1 cellular context compared by ENCODE assay signal in the genomic region with DNA sequence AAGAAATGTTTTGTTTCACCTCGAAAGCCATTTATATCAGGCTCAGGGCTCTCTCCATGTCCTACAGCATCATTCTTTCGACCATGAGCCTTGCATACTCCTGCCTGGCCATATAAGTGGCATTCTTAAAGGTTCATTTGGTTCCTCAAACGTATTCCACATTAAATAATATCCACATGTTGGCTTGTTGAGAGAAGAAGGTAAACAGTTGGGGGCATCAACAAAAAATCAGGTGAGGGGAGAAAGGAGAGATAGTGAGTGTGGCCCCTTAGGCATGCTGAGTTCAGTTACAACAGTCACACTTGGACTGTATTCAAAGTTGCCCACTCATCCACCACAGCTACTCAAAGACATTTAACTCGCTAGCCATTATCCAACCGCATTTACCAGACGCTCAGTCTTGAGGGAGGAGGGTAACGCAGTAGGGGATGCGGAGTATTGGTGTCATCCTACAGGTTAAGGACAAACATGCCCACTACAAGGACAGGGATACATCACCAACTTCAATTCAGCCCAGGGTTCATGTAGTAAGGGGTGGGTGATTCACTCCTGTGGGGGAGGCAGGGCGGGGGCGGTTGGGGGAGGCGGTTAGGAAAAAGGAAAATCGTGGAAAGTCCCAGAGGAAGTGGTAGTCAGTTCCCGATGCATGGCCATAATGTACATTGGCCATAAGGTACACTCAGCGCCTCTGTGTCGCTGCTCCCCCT.
TF ChIP-seq lines count a peak whose summit lies in the region.

No MANE protein-coding gene starts in this region.

TF ChIP-seq in K562, 482 proteins besides CTCF, POLR2A, EP300 and RAD21 (continued from another document and continues in another):
- TF ChIP-seq, protein P1, sequence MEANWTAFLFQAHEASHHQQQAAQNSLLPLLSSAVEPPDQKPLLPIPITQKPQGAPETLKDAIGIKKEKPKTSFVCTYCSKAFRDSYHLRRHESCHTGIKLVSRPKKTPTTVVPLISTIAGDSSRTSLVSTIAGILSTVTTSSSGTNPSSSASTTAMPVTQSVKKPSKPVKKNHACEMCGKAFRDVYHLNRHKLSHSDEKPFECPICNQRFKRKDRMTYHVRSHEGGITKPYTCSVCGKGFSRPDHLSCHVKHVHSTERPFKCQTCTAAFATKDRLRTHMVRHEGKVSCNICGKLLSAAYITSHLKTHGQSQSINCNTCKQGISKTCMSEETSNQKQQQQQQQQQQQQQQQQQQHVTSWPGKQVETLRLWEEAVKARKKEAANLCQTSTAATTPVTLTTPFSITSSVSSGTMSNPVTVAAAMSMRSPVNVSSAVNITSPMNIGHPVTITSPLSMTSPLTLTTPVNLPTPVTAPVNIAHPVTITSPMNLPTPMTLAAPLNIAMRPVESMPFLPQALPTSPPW (CRISPR knock-in tag; IDR thresholded peaks at IDR 0.05): peak; percentile 49; the same call in 1 of the 2 replicates
- no peak for TF ChIP-seq NR2C2 (CRISPR knock-in tag; IDR thresholded peaks at IDR 0.05)
- no peak; the same call in 1 of the 2 replicates for TF ChIP-seq NR2C2 (tag; IDR thresholded peaks at IDR 0.05)
- TF ChIP-seq, protein P2, sequence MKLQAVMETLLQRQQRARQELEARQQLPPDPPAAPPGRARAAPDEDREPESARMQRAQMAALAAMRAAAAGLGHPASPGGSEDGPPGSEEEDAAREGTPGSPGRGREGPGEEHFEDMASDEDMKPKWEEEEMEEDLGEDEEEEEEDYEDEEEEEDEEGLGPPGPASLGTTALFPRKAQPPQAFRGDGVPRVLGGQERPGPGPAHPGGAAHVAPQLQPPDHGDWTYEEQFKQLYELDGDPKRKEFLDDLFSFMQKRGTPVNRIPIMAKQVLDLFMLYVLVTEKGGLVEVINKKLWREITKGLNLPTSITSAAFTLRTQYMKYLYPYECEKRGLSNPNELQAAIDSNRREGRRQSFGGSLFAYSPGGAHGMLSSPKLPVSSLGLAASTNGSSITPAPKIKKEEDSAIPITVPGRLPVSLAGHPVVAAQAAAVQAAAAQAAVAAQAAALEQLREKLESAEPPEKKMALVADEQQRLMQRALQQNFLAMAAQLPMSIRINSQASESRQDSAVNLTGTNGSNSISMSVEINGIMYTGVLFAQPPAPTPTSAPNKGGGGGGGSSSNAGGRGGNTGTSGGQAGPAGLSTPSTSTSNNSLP (IDR thresholded peaks at IDR 0.05; ENCODE audit: borderline replicate concordance, low read depth, low read length): no peak
- TF ChIP-seq MAFK (IDR thresholded peaks at IDR 0.05; ENCODE audit: low read length): 0 out of 2 replicates have a peak, but pooled peaks have one; percentile 37
- TF ChIP-seq, protein P3, sequence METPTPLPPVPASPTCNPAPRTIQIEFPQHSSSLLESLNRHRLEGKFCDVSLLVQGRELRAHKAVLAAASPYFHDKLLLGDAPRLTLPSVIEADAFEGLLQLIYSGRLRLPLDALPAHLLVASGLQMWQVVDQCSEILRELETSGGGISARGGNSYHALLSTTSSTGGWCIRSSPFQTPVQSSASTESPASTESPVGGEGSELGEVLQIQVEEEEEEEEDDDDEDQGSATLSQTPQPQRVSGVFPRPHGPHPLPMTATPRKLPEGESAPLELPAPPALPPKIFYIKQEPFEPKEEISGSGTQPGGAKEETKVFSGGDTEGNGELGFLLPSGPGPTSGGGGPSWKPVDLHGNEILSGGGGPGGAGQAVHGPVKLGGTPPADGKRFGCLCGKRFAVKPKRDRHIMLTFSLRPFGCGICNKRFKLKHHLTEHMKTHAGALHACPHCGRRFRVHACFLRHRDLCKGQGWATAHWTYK (CRISPR knock-in tag; IDR thresholded peaks at IDR 0.05): no peak
- no peak for TF ChIP-seq ZNF174 (CRISPR knock-in tag; IDR thresholded peaks at IDR 0.05)
- TF ChIP-seq JUND (IDR thresholded peaks at IDR 0.05; ENCODE audit: borderline replicate concordance, low read depth, low read length): peak; percentile 19; the same call in 1 of the 2 replicates
- TF ChIP-seq JUND (tag; IDR thresholded peaks at IDR 0.05; ENCODE audit: borderline replicate concordance, low read depth, low read length): no peak; the same call in 2 of the 3 replicates
- TF ChIP-seq YY1 (IDR thresholded peaks at IDR 0.05; ENCODE audit: borderline replicate concordance in 1 of 3, control insufficient read depth in 1 of 3, extremely low read depth in 1 of 3, insufficient read depth in 3 of 3, insufficient read length in 1 of 3, insufficient replicate concordance in 2 of 3, low read depth in 1 of 3, low read length in 2 of 3): no peak
- TF ChIP-seq ZNF589 (CRISPR knock-in tag; IDR thresholded peaks at IDR 0.05; ENCODE audit: low read depth): peak; percentile 84
- TF ChIP-seq FOXM1 (IDR thresholded peaks at IDR 0.05; ENCODE audit: low read depth): no peak
- no peak for TF ChIP-seq FOXM1 (CRISPR knock-in tag; IDR thresholded peaks at IDR 0.05; ENCODE audit: low read depth)
- TF ChIP-seq TBL1XR1 (IDR thresholded peaks at IDR 0.05; ENCODE audit: low read length in 2 of 2): no peak
- no peak for TF ChIP-seq L3MBTL2 (IDR thresholded peaks at IDR 0.05)
- TF ChIP-seq ZNF707 (CRISPR knock-in tag; conservative IDR thresholded peaks at IDR 0.05): no peak
- TF ChIP-seq ZBTB1 (CRISPR knock-in tag; IDR thresholded peaks at IDR 0.05; ENCODE audit: borderline replicate concordance, low read depth): peak; percentile 28; the same call in 1 of the 2 replicates
- TF ChIP-seq, protein P4, sequence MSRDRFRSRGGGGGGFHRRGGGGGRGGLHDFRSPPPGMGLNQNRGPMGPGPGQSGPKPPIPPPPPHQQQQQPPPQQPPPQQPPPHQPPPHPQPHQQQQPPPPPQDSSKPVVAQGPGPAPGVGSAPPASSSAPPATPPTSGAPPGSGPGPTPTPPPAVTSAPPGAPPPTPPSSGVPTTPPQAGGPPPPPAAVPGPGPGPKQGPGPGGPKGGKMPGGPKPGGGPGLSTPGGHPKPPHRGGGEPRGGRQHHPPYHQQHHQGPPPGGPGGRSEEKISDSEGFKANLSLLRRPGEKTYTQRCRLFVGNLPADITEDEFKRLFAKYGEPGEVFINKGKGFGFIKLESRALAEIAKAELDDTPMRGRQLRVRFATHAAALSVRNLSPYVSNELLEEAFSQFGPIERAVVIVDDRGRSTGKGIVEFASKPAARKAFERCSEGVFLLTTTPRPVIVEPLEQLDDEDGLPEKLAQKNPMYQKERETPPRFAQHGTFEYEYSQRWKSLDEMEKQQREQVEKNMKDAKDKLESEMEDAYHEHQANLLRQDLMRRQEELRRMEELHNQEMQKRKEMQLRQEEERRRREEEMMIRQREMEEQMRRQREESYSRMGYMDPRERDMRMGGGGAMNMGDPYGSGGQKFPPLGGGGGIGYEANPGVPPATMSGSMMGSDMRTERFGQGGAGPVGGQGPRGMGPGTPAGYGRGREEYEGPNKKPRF (IDR thresholded peaks at IDR 0.05; ENCODE audit: low read depth, low read length): no peak
- peak; percentile 28; the same call in 1 of the 2 replicates for TF ChIP-seq CREM (IDR thresholded peaks at IDR 0.05; ENCODE audit: low read depth)
- TF ChIP-seq KDM1A (IDR thresholded peaks at IDR 0.05): no peak
- TF ChIP-seq MED1 (CRISPR knock-in tag; IDR thresholded peaks at IDR 0.05; ENCODE audit: borderline replicate concordance): no peak
- TF ChIP-seq, protein P5, sequence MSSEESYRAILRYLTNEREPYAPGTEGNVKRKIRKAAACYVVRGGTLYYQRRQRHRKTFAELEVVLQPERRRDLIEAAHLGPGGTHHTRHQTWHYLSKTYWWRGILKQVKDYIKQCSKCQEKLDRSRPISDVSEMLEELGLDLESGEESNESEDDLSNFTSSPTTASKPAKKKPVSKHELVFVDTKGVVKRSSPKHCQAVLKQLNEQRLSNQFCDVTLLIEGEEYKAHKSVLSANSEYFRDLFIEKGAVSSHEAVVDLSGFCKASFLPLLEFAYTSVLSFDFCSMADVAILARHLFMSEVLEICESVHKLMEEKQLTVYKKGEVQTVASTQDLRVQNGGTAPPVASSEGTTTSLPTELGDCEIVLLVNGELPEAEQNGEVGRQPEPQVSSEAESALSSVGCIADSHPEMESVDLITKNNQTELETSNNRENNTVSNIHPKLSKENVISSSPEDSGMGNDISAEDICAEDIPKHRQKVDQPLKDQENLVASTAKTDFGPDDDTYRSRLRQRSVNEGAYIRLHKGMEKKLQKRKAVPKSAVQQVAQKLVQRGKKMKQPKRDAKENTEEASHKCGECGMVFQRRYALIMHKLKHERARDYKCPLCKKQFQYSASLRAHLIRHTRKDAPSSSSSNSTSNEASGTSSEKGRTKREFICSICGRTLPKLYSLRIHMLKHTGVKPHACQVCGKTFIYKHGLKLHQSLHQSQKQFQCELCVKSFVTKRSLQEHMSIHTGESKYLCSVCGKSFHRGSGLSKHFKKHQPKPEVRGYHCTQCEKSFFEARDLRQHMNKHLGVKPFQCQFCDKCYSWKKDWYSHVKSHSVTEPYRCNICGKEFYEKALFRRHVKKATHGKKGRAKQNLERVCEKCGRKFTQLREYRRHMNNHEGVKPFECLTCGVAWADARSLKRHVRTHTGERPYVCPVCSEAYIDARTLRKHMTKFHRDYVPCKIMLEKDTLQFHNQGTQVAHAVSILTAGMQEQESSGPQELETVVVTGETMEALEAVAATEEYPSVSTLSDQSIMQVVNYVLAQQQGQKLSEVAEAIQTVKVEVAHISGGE (CRISPR knock-in tag; IDR thresholded peaks at IDR 0.05): 0 out of 6 replicates have a peak, but pooled peaks of 1 of the 3 experiments have one; percentile 32
- TF ChIP-seq HNRNPK (IDR thresholded peaks at IDR 0.05; ENCODE audit: low read depth, low read length, poor library complexity, severe bottlenecking): no peak
- TF ChIP-seq RBM17 (IDR thresholded peaks at IDR 0.05; ENCODE audit: borderline replicate concordance, low read depth, low read length): no peak
- TF ChIP-seq ESRRA (IDR thresholded peaks at IDR 0.05; ENCODE audit: borderline replicate concordance, low read depth): no peak
- TF ChIP-seq MCM3 (IDR thresholded peaks at IDR 0.05): no peak
- no peak for TF ChIP-seq TSC22D4 (tag; IDR thresholded peaks at IDR 0.05)
- TF ChIP-seq ZNF23 (CRISPR knock-in tag; IDR thresholded peaks at IDR 0.05): no peak
- TF ChIP-seq FIP1L1 (IDR thresholded peaks at IDR 0.05; ENCODE audit: low read depth, low read length, poor library complexity, severe bottlenecking): no peak
- no peak for TF ChIP-seq NR2C1 (IDR thresholded peaks at IDR 0.05)
- TF ChIP-seq NR2C1 (tag; IDR thresholded peaks at IDR 0.05): no peak
- TF ChIP-seq, protein P6, sequence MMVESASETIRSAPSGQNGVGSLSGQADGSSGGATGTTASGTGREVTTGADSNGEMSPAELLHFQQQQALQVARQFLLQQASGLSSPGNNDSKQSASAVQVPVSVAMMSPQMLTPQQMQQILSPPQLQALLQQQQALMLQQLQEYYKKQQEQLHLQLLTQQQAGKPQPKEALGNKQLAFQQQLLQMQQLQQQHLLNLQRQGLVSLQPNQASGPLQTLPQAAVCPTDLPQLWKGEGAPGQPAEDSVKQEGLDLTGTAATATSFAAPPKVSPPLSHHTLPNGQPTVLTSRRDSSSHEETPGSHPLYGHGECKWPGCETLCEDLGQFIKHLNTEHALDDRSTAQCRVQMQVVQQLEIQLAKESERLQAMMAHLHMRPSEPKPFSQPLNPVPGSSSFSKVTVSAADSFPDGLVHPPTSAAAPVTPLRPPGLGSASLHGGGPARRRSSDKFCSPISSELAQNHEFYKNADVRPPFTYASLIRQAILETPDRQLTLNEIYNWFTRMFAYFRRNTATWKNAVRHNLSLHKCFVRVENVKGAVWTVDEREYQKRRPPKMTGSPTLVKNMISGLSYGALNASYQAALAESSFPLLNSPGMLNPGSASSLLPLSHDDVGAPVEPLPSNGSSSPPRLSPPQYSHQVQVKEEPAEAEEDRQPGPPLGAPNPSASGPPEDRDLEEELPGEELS (CRISPR knock-in tag; IDR thresholded peaks at IDR 0.05; ENCODE audit: borderline replicate concordance): 0 out of 2 replicates have a peak, but pooled peaks have one; percentile 4
- TF ChIP-seq, protein P7, sequence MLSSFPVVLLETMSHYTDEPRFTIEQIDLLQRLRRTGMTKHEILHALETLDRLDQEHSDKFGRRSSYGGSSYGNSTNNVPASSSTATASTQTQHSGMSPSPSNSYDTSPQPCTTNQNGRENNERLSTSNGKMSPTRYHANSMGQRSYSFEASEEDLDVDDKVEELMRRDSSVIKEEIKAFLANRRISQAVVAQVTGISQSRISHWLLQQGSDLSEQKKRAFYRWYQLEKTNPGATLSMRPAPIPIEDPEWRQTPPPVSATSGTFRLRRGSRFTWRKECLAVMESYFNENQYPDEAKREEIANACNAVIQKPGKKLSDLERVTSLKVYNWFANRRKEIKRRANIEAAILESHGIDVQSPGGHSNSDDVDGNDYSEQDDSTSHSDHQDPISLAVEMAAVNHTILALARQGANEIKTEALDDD (IDR thresholded peaks at IDR 0.05): peak; percentile 72
- no peak for TF ChIP-seq ZNF124 (CRISPR knock-in tag; IDR thresholded peaks at IDR 0.05)
- TF ChIP-seq C11orf30 (IDR thresholded peaks at IDR 0.05; ENCODE audit: low read depth): 0 out of 2 replicates have a peak, but pooled peaks have one; percentile 33
- no peak for TF ChIP-seq KAT7 (CRISPR knock-in tag; IDR thresholded peaks at IDR 0.05; ENCODE audit: borderline replicate concordance)
- TF ChIP-seq ZC3H11A (IDR thresholded peaks at IDR 0.05; ENCODE audit: low read depth, low read length): no peak
- TF ChIP-seq TBP (optimal IDR thresholded peaks at IDR 0.05; ENCODE audit: low read depth, low read length): no peak
- TF ChIP-seq NFE2 (IDR thresholded peaks at IDR 0.05; ENCODE audit: low read depth): peak; percentile 79
- TF ChIP-seq NR3C1 (CRISPR knock-in tag; IDR thresholded peaks at IDR 0.05): no peak
- TF ChIP-seq ZNF668 (CRISPR knock-in tag; IDR thresholded peaks at IDR 0.05): no peak
- TF ChIP-seq NFE2L1 (tag; IDR thresholded peaks at IDR 0.05; ENCODE audit: borderline replicate concordance, low read depth): no peak
- peak; percentile 11; the same call in 1 of the 2 replicates for TF ChIP-seq SUPT5H (IDR thresholded peaks at IDR 0.05)
